11 cellular contexts compared by ENCODE assay signal in the genomic region with DNA sequence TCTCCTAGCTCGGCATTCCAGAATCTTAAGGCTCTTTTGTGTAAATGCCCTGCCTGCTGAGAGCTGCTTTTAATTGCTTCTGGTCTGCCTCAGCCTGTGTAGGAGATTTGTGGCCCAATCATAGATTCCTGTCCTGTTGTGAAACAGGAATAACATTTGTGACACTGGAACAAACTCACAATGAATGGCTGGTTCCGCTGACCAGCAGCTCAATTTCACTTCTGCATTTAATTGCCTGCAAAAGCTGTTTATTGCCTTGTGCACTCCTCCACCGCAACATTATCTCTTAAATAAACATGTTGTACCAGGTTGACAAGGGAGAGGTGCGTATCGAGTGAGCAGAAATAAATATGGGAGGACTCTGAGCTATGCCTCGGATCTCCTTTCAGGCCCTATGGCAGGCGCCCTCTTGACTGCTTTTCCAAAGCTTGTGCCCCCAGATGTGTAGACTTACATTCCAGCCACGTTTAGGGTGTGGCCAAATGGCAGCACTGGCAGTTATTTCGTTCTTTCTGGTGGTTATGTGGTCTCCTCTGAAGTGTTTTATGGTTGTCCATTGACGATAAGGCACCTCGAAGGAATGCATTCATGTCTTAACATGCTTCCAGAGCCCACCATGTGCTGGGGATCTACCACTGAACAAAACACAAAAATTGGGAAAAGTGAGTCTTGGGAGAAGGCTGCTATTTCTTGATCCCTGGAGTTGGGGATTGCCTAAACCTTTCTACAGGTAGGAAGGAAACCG. TPM values are rescaled to one million over a fixed set of nuclear protein-coding genes. Genes with fewer than 3 reads are reported as not detected.
A peak's percentile ranks its signal among the peaks of the same experiment; 100 is the strongest.
DNase-seq lines count a peak whose midpoint lies in the region; TF ChIP-seq lines count a peak whose summit lies in the region.
"Had no signal": no experiment of that assay in that cellular context is flagged by ENCODE, and none has a peak within 500 bp of the region (broad histone marks: within the 10 kb centered on the region; RNA-seq: fewer than 3 reads in every experiment).

No MANE protein-coding gene starts in this region.

- H3K36me3 ChIP-seq in mesodermal cell (ENCODE audit: control insufficient read depth, insufficient read depth, low read length) (no peaks in the 10 kb centered on the region), vagina (no peaks in the 10 kb centered on the region)
- H3K36me3 ChIP-seq: gastroesophageal sphincter had no signal

- H3K27me3 ChIP-seq in HL-60 (ENCODE audit: insufficient read depth, poor library complexity, severe bottlenecking) (peaks cover 2% of the 10 kb centered on the region), vagina (no peaks in the 10 kb centered on the region)

- H3K27ac ChIP-seq in HL-60 (replicated peaks), result no peak overlapping the region
- peak overlapping the region; percentile 16 for H3K27ac ChIP-seq in mesodermal cell (ENCODE audit: low read depth, low read length, severe bottlenecking)
- H3K27ac ChIP-seq in vagina, result no peak overlapping the region
- H3K27ac ChIP-seq: gastroesophageal sphincter had no signal

- H3K4me3 ChIP-seq in HL-60 (replicated peaks; ENCODE audit: insufficient read depth, low read length), result peak overlapping the region; percentile 21
- no peak overlapping the region for H3K4me3 ChIP-seq in mesodermal cell (ENCODE audit: extremely low read depth, insufficient read depth, low read length, poor library complexity, severe bottlenecking)
- no peak overlapping the region for H3K4me3 ChIP-seq in vagina
- H3K4me3 ChIP-seq: gastroesophageal sphincter had no signal

- H3K9me3 ChIP-seq in mesodermal cell (ENCODE audit: control insufficient read depth, low read length), result no peaks in the 10 kb centered on the region
- H3K9me3 ChIP-seq in vagina, result no peaks in the 10 kb centered on the region
- H3K9me3 ChIP-seq: gastroesophageal sphincter had no signal

- DNase-seq in GF-D8 (lab: John Stamatoyannopoulos, UW), result peak; percentile 21
- peak; percentile 19 to 23 for DNase-seq in HL-60 (ENCODE audit: low read depth in 1 of 2, low spot score in 1 of 2)
- peak; percentile 64 for DNase-seq in RPMI8226
- DNase-seq in HuH-7.5 (ENCODE audit: low spot score), result no peak
- no peak for DNase-seq in DMS 273 treated with DMSO at 0.1 percent for 48 hours (lab: John Stamatoyannopoulos, UW)
- DNase-seq in stimulated activated CD4-positive, alpha-beta T cell treated with anti-CD3 and anti-CD28 coated beads, Interleukin-4, amount 100 ng/mL, for 24 hours, result no peak
- DNase-seq in vagina (ENCODE audit: extremely low spot score in 2 of 2), result no peak
- DNase-seq: cerebellar nuclear complex, NCI-H1694 treated with DMSO at 0.1 percent for 48 hours had no signal

- H3K4me1 ChIP-seq in mesodermal cell (ENCODE audit: control insufficient read depth, insufficient read depth, low read length, poor library complexity, severe bottlenecking) (peaks cover 7% of the 10 kb centered on the region), vagina (no peaks in the 10 kb centered on the region)
- H3K4me1 ChIP-seq: gastroesophageal sphincter had no signal

- WGBS in mesodermal cell (ENCODE audit: insufficient coverage in 2 of 2), 2 experiments, result 65 to 68% methylated on average over 7 to 8 of the region's 12 CpGs

- intact Hi-C loops in vagina (cut with DNase I), result no loop called here

- TF ChIP-seq POLR2A in vagina (IDR thresholded peaks at IDR 0.05), result no peak

- TF ChIP-seq CTCF in HL-60 (IDR thresholded peaks at IDR 0.05; ENCODE audit: insufficient read depth, low read length) (no peak), vagina (IDR thresholded peaks at IDR 0.05) (no peak)

RNA-seq across cellular contexts. Expression of gene DMRT1, which starts 58.1 kb away (rescaled TPM):
- polyA plus RNA-seq in mesodermal cell (2013, experiment 1 of 2), result not detected
- not detected for polyA plus RNA-seq in mesodermal cell (2013, experiment 2 of 2)
- total RNA-seq in vagina, result not detected
- total RNA-seq: gastroesophageal sphincter had no signal

Comparison
In these comparisons a context has a peak if more than half of its experiments do, and no peak if none do; other contexts are left out.
1. DNase-seq: peak in GF-D8 (single experiment), HL-60 (2 of 2) and RPMI8226 (single experiment); none in HuH-7.5 (single experiment), DMS 273 treated with DMSO at 0.1 percent for 48 hours (single experiment), stimulated activated CD4-positive, alpha-beta T cell treated with anti-CD3 and anti-CD28 coated beads, Interleukin-4, amount 100 ng/mL, for 24 hours (single experiment) and vagina (0 of 2).